In genomic region chr19:55447421-55448174, GRCh38 we compare ENCODE assay signal across 8 cellular contexts. TPM values are rescaled to one million over a fixed set of nuclear protein-coding genes. Genes with fewer than 3 reads are reported as not detected.
DNase-seq lines count a peak whose midpoint lies in the region; ATAC-seq lines count a peak whose summit lies in the region.

No MANE protein-coding gene starts in this region.

- no peaks in the 10 kb centered on the region for H3K9me3 Mint-ChIP-seq in activated T-helper 17 cell treated with anti-CD3 and anti-CD28 coated beads, Interleukin-2, amount 50 U/mL, for 72 hours

- no peak overlapping the region for H4K8ac ChIP-seq in mesendoderm (ENCODE audit: low read depth, low read length)

- H3K4me3 Mint-ChIP-seq in activated T-helper 17 cell treated with anti-CD3 and anti-CD28 coated beads, Interleukin-2, amount 50 U/mL, for 72 hours: no peak overlapping the region

- no peak overlapping the region for H3K18ac ChIP-seq in mesendoderm (ENCODE audit: low read length)

- H3K4me3 ChIP-seq in mesendoderm (ENCODE audit: low read length): no peak overlapping the region

- no peak overlapping the region for H3K4ac ChIP-seq in mesendoderm (ENCODE audit: low read depth, low read length)

- no peak overlapping the region for H3K27ac ChIP-seq in mesendoderm (ENCODE audit: low read depth, low read length)

- H3K23ac ChIP-seq in mesendoderm (ENCODE audit: low read length): no peak overlapping the region

- H3K27me3 Mint-ChIP-seq in activated T-helper 17 cell treated with anti-CD3 and anti-CD28 coated beads, Interleukin-2, amount 50 U/mL, for 72 hours: peaks cover 42% of the 10 kb centered on the region

- no peak overlapping the region for H3K27ac Mint-ChIP-seq in activated T-helper 17 cell treated with anti-CD3 and anti-CD28 coated beads, Interleukin-2, amount 50 U/mL, for 72 hours

- H3K36me3 Mint-ChIP-seq in activated T-helper 17 cell treated with anti-CD3 and anti-CD28 coated beads, Interleukin-2, amount 50 U/mL, for 72 hours (ENCODE audit: low read depth): no peaks in the 10 kb centered on the region

- H3K4me1 Mint-ChIP-seq in activated T-helper 17 cell treated with anti-CD3 and anti-CD28 coated beads, Interleukin-2, amount 50 U/mL, for 72 hours: no peaks in the 10 kb centered on the region

- no peak overlapping the region for H3K56ac ChIP-seq in mesendoderm (ENCODE audit: low read length)

- ATAC-seq in activated T-helper 17 cell treated with anti-CD3 and anti-CD28 coated beads, Interleukin-2, amount 50 U/mL, for 72 hours (replicated peaks): peak; percentile 47
- ATAC-seq in HG02623 (IDR thresholded peaks at IDR 0.05; ENCODE audit: unreplicated experiment) (no peak), GM18861 (IDR thresholded peaks at IDR 0.05; ENCODE audit: unreplicated experiment) (no peak)

- no peaks in the 10 kb centered on the region for H3K36me3 ChIP-seq in mesendoderm (ENCODE audit: control insufficient read depth, insufficient read depth, low read length)

- no peaks in the 10 kb centered on the region for H3K4me1 ChIP-seq in mesendoderm (ENCODE audit: control insufficient read depth, low read depth, low read length)

- no peaks in the 10 kb centered on the region for H3K79me2 ChIP-seq in mesendoderm (ENCODE audit: control insufficient read depth, insufficient read depth, low read length)

- H3K27me3 ChIP-seq in mesendoderm (ENCODE audit: insufficient read depth, low read length, poor library complexity): peaks cover 42% of the 10 kb centered on the region

- H2BK15ac ChIP-seq in mesendoderm (replicated peaks; ENCODE audit: low read depth): no peak overlapping the region

- WGBS in mesendoderm (ENCODE audit: extremely low coverage, insufficient coverage, low lambda C conversion rate): 100% methylated on average over 2 of the region's 16 CpGs

- no peak overlapping the region for H4K5ac ChIP-seq in mesendoderm (ENCODE audit: low read length)

- H3K4me2 ChIP-seq in mesendoderm (ENCODE audit: low read length): no peak overlapping the region

- no peak overlapping the region for H2AK5ac ChIP-seq in mesendoderm (ENCODE audit: low read length)

- H3K79me1 ChIP-seq in mesendoderm (ENCODE audit: low read length): no peaks in the 10 kb centered on the region

- DNase-seq in DMS114 treated with DMSO at 0.1 percent for 48 hours (lab: John Stamatoyannopoulos, UW; ENCODE audit: unreplicated experiment) (peak; percentile 59), MV-4-11 (lab: John Stamatoyannopoulos, UW) (peak; percentile 38), mesendoderm (peak; percentile 62), putamen (ENCODE audit: low spot score) (no peak)
- DNase-seq in stimulated activated CD4-positive, alpha-beta T cell treated with anti-CD3 and anti-CD28 coated beads, Interleukin-4, amount 100 ng/mL, for 4 hours: no peak

- H3K9ac ChIP-seq in mesendoderm (ENCODE audit: low read length): no peak overlapping the region

- H2BK5ac ChIP-seq in mesendoderm (ENCODE audit: low read length): no peak overlapping the region

- no peak overlapping the region for H2BK120ac ChIP-seq in mesendoderm (ENCODE audit: low read depth, low read length)

RNA-seq across cellular contexts. Expression of gene SHISA7, which starts 4.5 kb away (rescaled TPM):
- total RNA-seq in activated T-helper 17 cell treated with anti-CD3 and anti-CD28 coated beads, Interleukin-2, amount 50 U/mL, for 72 hours: under 1 TPM in 1 of 2 donors, not detected in 1; 0.11 TPM
- 0.06 TPM for polyA plus RNA-seq in mesendoderm (2013, experiment 1 of 2)
- 0.04 TPM for polyA plus RNA-seq in mesendoderm (2013, experiment 2 of 2)

RNA-seq across cellular contexts. Expression of gene ISOC2, which starts 13.8 kb away (rescaled TPM):
- 10 to 100 TPM; 21.2 to 39.5 TPM for total RNA-seq in activated T-helper 17 cell treated with anti-CD3 and anti-CD28 coated beads, Interleukin-2, amount 50 U/mL, for 72 hours
- 16.5 TPM for polyA plus RNA-seq in mesendoderm (2013, experiment 1 of 2)
- 16.9 TPM for polyA plus RNA-seq in mesendoderm (2013, experiment 2 of 2)

RNA-seq across cellular contexts. Expression of gene C19orf85, which starts 17.0 kb away (rescaled TPM):
- not detected for total RNA-seq in activated T-helper 17 cell treated with anti-CD3 and anti-CD28 coated beads, Interleukin-2, amount 50 U/mL, for 72 hours
- polyA plus RNA-seq in mesendoderm (2013, experiment 1 of 2): 0.20 TPM
- polyA plus RNA-seq in mesendoderm (2013, experiment 2 of 2): 0.15 TPM

RNA-seq across cellular contexts. Expression of gene ZNF628, which starts 28.8 kb away (rescaled TPM):
- total RNA-seq in activated T-helper 17 cell treated with anti-CD3 and anti-CD28 coated beads, Interleukin-2, amount 50 U/mL, for 72 hours: 10 to 100 TPM; 11.1 to 11.3 TPM
- 7.8 TPM for polyA plus RNA-seq in mesendoderm (2013, experiment 1 of 2)
- 8.9 TPM for polyA plus RNA-seq in mesendoderm (2013, experiment 2 of 2)

RNA-seq across cellular contexts. Expression of gene NAT14, which starts 37.4 kb away (rescaled TPM):
- total RNA-seq in activated T-helper 17 cell treated with anti-CD3 and anti-CD28 coated beads, Interleukin-2, amount 50 U/mL, for 72 hours: 10 to 100 TPM in 1 of 2 donors, 1 to 10 TPM in 1; 7.1 to 12.3 TPM
- 23.8 TPM for polyA plus RNA-seq in mesendoderm (2013, experiment 1 of 2)
- polyA plus RNA-seq in mesendoderm (2013, experiment 2 of 2): 26.3 TPM

Comparison
In these comparisons a context has a peak if more than half of its experiments do, and no peak if none do; other contexts are left out.
1. DNase-seq: peak in DMS114 treated with DMSO at 0.1 percent for 48 hours (single experiment), MV-4-11 (single experiment) and mesendoderm (single experiment); none in putamen (single experiment) and stimulated activated CD4-positive, alpha-beta T cell treated with anti-CD3 and anti-CD28 coated beads, Interleukin-4, amount 100 ng/mL, for 4 hours (0 of 2).